In genomic region chr7:4861673-4862072, GRCh38 we compare ENCODE assay signal across 10 cellular contexts. TPM values are rescaled to one million over a fixed set of nuclear protein-coding genes. Genes with fewer than 3 reads are reported as not detected.
DNase-seq lines count a peak whose midpoint lies in the region; ATAC-seq and TF ChIP-seq lines count a peak whose summit lies in the region.
"Had no signal": no experiment of that assay in that cellular context is flagged by ENCODE, and none has a peak within 500 bp of the region (broad histone marks: within the 10 kb centered on the region; RNA-seq: fewer than 3 reads in every experiment).

Gene PAPOLB, minus strand, starts transcription at chr7:4862030. Its CDS starts 220 bp downstream, at chr7:4861810.

- H3K79me2 ChIP-seq in OCI-LY7 (ENCODE audit: insufficient read depth, low read depth, low read length) = no peaks in the 10 kb centered on the region

- no peak within 1 kb of the TSS for H2AFZ ChIP-seq in OCI-LY7 (ENCODE audit: low read length)

- H3K27me3 ChIP-seq in H7 (ENCODE audit: control insufficient read depth, insufficient read depth, low read length) (no peaks in the 10 kb centered on the region), ascending aorta (no peaks in the 10 kb centered on the region), iPS-20b (ENCODE audit: insufficient read depth, low read length) (no peaks in the 10 kb centered on the region; the same call in 1 of the 2 replicates)

- no peak within 1 kb of the TSS for H3K27ac ChIP-seq in ascending aorta
- no peak within 1 kb of the TSS for H3K27ac ChIP-seq in iPS-20b (ENCODE audit: low read length)
- no peak within 1 kb of the TSS for H3K27ac ChIP-seq in OCI-LY7 (ENCODE audit: low read depth, low read length, poor library complexity, severe bottlenecking)

- POLR2A ChIA-PET in OCI-LY7 (lab: Charles Lee) = no interaction called here

- BruUV-seq in OCI-LY7 (replicated peaks; lab: Mats Ljungman, UMichigan) = no TSS peak

- H3K4me3 ChIP-seq in H7 (ENCODE audit: insufficient read depth, low read depth, low read length) = no peak within 1 kb of the TSS
- H3K4me3 ChIP-seq in ascending aorta = peak within 1 kb of the TSS; percentile 35 to 49
- peak within 1 kb of the TSS; percentile 46 for H3K4me3 ChIP-seq in iPS-20b (ENCODE audit: low read length)
- H3K4me3 ChIP-seq in OCI-LY7 (ENCODE audit: low read depth, low read length, poor library complexity, severe bottlenecking) = no peak within 1 kb of the TSS

- H3K4me1 ChIP-seq in ascending aorta = no peaks in the 10 kb centered on the region
- H3K4me1 ChIP-seq in iPS-20b (ENCODE audit: insufficient read depth, low read length) = no peaks in the 10 kb centered on the region
- no peaks in the 10 kb centered on the region for H3K4me1 ChIP-seq in OCI-LY7 (ENCODE audit: insufficient read depth, low read length, poor library complexity, severe bottlenecking)

- H3K9ac ChIP-seq in iPS-20b (ENCODE audit: low read depth, low read length) = peak within 1 kb of the TSS; percentile 10; the same call in 1 of the 2 replicates

- no peaks in the 10 kb centered on the region for H4K20me1 ChIP-seq in OCI-LY7 (ENCODE audit: insufficient read depth, low read length)

- CTCF ChIA-PET in OCI-LY7 (lab: Charles Lee; ENCODE audit: unreplicated experiment) = no interaction called here

- no peak for TF ChIP-seq CTCF in ascending aorta (IDR thresholded peaks at IDR 0.05)
- TF ChIP-seq CTCF in OCI-LY7 (conservative IDR thresholded peaks at IDR 0.05; ENCODE audit: low read length) = no peak

- ATAC-seq in stimulated activated naive CD8-positive, alpha-beta T cell treated with anti-CD3 and anti-CD28 coated beads, Interleukin-15, Interleukin-2, amounts not matched to agents 100 U/mL and 50 U/mL, for 24 hours = peak; percentile 55

- intact Hi-C loops in ascending aorta (cut with DNase I) = no loop called here
- intact Hi-C loops in OCI-LY7 (cut with micrococcal nuclease; ENCODE audit: unreplicated experiment) = no loop called here

- H3K36me3 ChIP-seq in H7 (replicated peaks; ENCODE audit: control insufficient read depth, insufficient read depth, low read length) = no peaks in the 10 kb centered on the region
- no peaks in the 10 kb centered on the region for H3K36me3 ChIP-seq in ascending aorta
- no peaks in the 10 kb centered on the region for H3K36me3 ChIP-seq in iPS-20b (ENCODE audit: insufficient read depth, low read depth, low read length)
- no peaks in the 10 kb centered on the region for H3K36me3 ChIP-seq in OCI-LY7 (ENCODE audit: insufficient read depth, low read length)

- no peak within 1 kb of the TSS for H3K4me2 ChIP-seq in OCI-LY7 (ENCODE audit: low read length)

- H3K9me3 ChIP-seq in ascending aorta (peaks cover 8 to 31% of the 10 kb centered on the region in 2 donors), iPS-20b (ENCODE audit: insufficient read depth, low read depth, low read length) (peaks cover 10% of the 10 kb centered on the region; the same call in 1 of the 2 replicates), OCI-LY7 (ENCODE audit: low read length) (no peaks in the 10 kb centered on the region)

- H3K9me2 ChIP-seq in OCI-LY7 (ENCODE audit: insufficient read depth, low read length) = no peaks in the 10 kb centered on the region; the same call in 1 of the 2 replicates

- DNase-seq in H7 (peak; percentile 43), ascending aorta (ENCODE audit: low spot score in 2 of 2) (no peak), UCSD-AML1 (lab: John Stamatoyannopoulos, UW; ENCODE audit: unreplicated experiment) (no peak), OCI-LY7 (ENCODE audit: low spot score) (no peak), SHP77 (lab: John Stamatoyannopoulos, UW) (no peak), DMS53 (lab: John Stamatoyannopoulos, UW) (no peak)
- DNase-seq in stimulated activated naive CD8-positive, alpha-beta T cell treated with anti-CD3 and anti-CD28 coated beads, Interleukin-15, Interleukin-2, amounts not matched to agents 100 U/mL and 50 U/mL, for 24 hours = peak; percentile 56
- DNase-seq: activated CD4-positive, CD25-positive, alpha-beta regulatory T cell treated with anti-CD3 and anti-CD28 coated beads, Interleukin-2, amount 50 U/mL, for 72 hours; NCI-H774 had no signal

RNA-seq across cellular contexts. Expression of gene PAPOLB, which starts in this region (rescaled TPM):
- 0.14 TPM in 1 of 2 replicates, not detected in the other for total RNA-seq in H7 (2014; rRNA removed; shearing (Covaris generic))
- total RNA-seq in ascending aorta (not detected), OCI-LY7 (2022) (0.07 TPM in 1 of 2 replicates, not detected in the other)
- not detected in 2 replicates for total RNA-seq in OCI-LY7 (2014; rRNA removed; shearing (Covaris generic))

Comparison
In these comparisons a context has a peak if more than half of its experiments do, and no peak if none do; other contexts are left out.
1. Peak in DNase-seq in H7; RNA of the gene not detected or under 1 TPM.
2. H3K4me3 ChIP-seq: peak in ascending aorta (2 of 2) and iPS-20b (single experiment); none in H7 (single experiment) and OCI-LY7 (single experiment).